Comparison of ENCODE assay signal across 11 cellular contexts in the genomic region with DNA sequence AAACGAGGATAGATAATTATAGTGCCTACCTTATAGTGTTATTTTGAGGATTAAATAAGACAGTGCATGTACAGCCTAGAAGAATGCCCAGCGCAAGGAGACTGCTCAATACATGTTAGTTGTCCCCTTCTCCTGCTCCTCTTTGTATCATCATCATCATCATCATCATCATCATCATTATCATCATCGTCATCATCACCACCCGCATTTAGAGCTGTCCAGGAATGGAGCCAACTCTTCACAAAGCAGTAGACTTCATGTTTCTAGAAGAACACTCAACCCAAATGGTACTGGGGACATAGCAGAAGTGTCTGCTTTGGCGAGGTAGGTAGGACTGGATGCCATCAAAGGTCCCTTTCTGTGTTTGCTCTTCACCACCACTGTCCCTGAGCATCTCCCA.
"Had no signal": no experiment of that assay in that cellular context is flagged by ENCODE, and none has a peak within 500 bp of the region (broad histone marks: within the 10 kb centered on the region; RNA-seq: fewer than 3 reads in every experiment).

No MANE protein-coding gene starts in this region.

- H3K9ac ChIP-seq: GM23248 had no signal

- H3K4me1 Mint-ChIP-seq: GM23338 had no signal

- H3K9me3 Mint-ChIP-seq: HFFc6 had no signal

- FAIRE-seq: H1, H54 had no signal

- H3K4me3 Mint-ChIP-seq: GM23338, H9, HFFc6 had no signal

- H3K9me3 ChIP-seq: HAP-1 had no signal

- ATAC-seq: GM23338, HCT116 had no signal

- H3K27ac ChIP-seq: GM23248 had no signal

- DNase-seq: GM23248, GOT3, H7, H9, HCEC 1CT, HFFc6 had no signal

- H3K4me3 ChIP-seq: GM23248, GM23338, HAP-1 had no signal

- H3K27ac Mint-ChIP-seq: GM23338, H9, HFFc6 had no signal

- H3K4me1 ChIP-seq: HAP-1 had no signal

- H3K4me2 ChIP-seq: GM23338 had no signal

- H2AFZ ChIP-seq: GM23248, GM23338 had no signal

- H3K36me3 ChIP-seq: HAP-1 had no signal
